Comparison of ENCODE assay signal across 8 cellular contexts in the genomic region with DNA sequence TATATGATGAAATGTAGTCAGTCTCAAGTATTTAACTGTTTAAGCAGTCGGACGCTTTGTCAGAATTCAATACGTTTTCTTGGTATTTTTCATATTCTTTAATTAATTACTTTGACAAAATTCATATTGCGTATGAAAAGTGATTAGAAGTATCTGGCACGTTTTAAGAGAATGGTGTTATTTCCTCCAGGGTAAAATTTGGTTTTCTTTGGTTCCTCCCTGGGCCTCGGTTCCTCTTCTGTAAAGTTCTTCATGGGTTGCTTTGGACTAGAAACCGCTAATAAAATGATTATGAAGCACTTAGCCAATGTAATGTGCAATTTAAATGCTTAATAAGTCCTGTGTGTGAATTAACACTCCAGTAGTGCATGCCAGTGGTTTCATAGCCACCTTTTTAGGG. TPM values are rescaled to one million over a fixed set of nuclear protein-coding genes. Genes with fewer than 3 reads are reported as not detected.
DNase-seq lines count a peak whose midpoint lies in the region; ATAC-seq and TF ChIP-seq lines count a peak whose summit lies in the region.

No MANE protein-coding gene starts in this region.

- H3K9me3 ChIP-seq in left ventricle myocardium inferior (replicated peaks) = no peaks in the 10 kb centered on the region
- no peaks in the 10 kb centered on the region for H3K9me3 ChIP-seq in lung (ENCODE audit: control insufficient read depth in 2 of 2, insufficient read depth in 1 of 2, low read length in 1 of 2)

- DNase-seq in left ventricle myocardium inferior = no peak
- no peak for DNase-seq in left ventricle myocardium superior
- DNase-seq in activated naive CD8-positive, alpha-beta T cell treated with anti-CD3 and anti-CD28 coated beads, Interleukin-2, amount 10 ng/mL, durations not matched to agents 7 days and 5 days = no peak
- DNase-seq in lung (ENCODE audit: low spot score) = no peak

- H3K4me3 ChIP-seq in left ventricle myocardium inferior = peak overlapping the region; percentile 98
- peak overlapping the region; percentile 20 for H3K4me3 ChIP-seq in lung

- H3K27ac Mint-ChIP-seq in activated naive CD8-positive, alpha-beta T cell treated with anti-CD3 and anti-CD28 coated beads, Interleukin-2, amount 10 ng/mL, durations not matched to agents 7 days and 5 days = peak overlapping the region; percentile 90

- H3K36me3 ChIP-seq in left ventricle myocardium inferior (no peaks in the 10 kb centered on the region), lung (ENCODE audit: control insufficient read depth in 2 of 2, insufficient read depth in 2 of 2, low read length in 2 of 2) (no peaks in the 10 kb centered on the region)

- H3K27me3 ChIP-seq in left ventricle myocardium inferior (ENCODE audit: low read depth) = no peaks in the 10 kb centered on the region
- H3K27me3 ChIP-seq in lung (ENCODE audit: control insufficient read depth, insufficient read depth) = no peaks in the 10 kb centered on the region

- H3K9me3 Mint-ChIP-seq in activated naive CD8-positive, alpha-beta T cell treated with anti-CD3 and anti-CD28 coated beads, Interleukin-2, amount 10 ng/mL, durations not matched to agents 7 days and 5 days = no peaks in the 10 kb centered on the region

- H3K4me1 Mint-ChIP-seq in activated naive CD8-positive, alpha-beta T cell treated with anti-CD3 and anti-CD28 coated beads, Interleukin-2, amount 10 ng/mL, durations not matched to agents 7 days and 5 days = peaks cover 14% of the 10 kb centered on the region

- POLR2A ChIA-PET in activated naive CD8-positive, alpha-beta T cell treated with anti-CD3 and anti-CD28 coated beads, Interleukin-2, amount 10 ng/mL, durations not matched to agents 7 days and 5 days (lab: Charles Lee) = interaction anchor here (2.3 to 3.8 kb wide), 2 partner anchors 56 to 114 kb away, joined by 18 to 29 read pairs; no protein-coding TSS in a partner anchor

- H3K4me1 ChIP-seq in left ventricle myocardium inferior (peaks cover 42% of the 10 kb centered on the region), lung (ENCODE audit: control insufficient read depth in 2 of 2, insufficient read depth in 2 of 2, low read length in 2 of 2) (peaks cover 1 to 5% of the 10 kb centered on the region in 2 donors)

- H3K4me3 Mint-ChIP-seq in activated naive CD8-positive, alpha-beta T cell treated with anti-CD3 and anti-CD28 coated beads, Interleukin-2, amount 10 ng/mL, durations not matched to agents 7 days and 5 days = peak overlapping the region; percentile 99

- H3K27ac ChIP-seq in left ventricle myocardium inferior (replicated peaks) = no peak overlapping the region
- no peak overlapping the region for H3K27ac ChIP-seq in lung (ENCODE audit: low read depth in 1 of 2, low read length in 1 of 2)

- intact Hi-C loops in left ventricle myocardium inferior (cut with micrococcal nuclease) (no loop called here), left ventricle myocardium superior (cut with micrococcal nuclease) (loop anchor here (5.0 kb wide), 1 partner anchor 75 kb away; no protein-coding TSS in a partner anchor)

- TF ChIP-seq CTCF in left ventricle myocardium inferior (IDR thresholded peaks at IDR 0.05; ENCODE audit: borderline replicate concordance) (no peak), lung (IDR thresholded peaks at IDR 0.05; ENCODE audit: control extremely low read depth, extremely low read depth) (no peak)

- H3K36me3 Mint-ChIP-seq in activated naive CD8-positive, alpha-beta T cell treated with anti-CD3 and anti-CD28 coated beads, Interleukin-2, amount 10 ng/mL, durations not matched to agents 7 days and 5 days = peaks cover 3% of the 10 kb centered on the region

- H3K27me3 Mint-ChIP-seq in activated naive CD8-positive, alpha-beta T cell treated with anti-CD3 and anti-CD28 coated beads, Interleukin-2, amount 10 ng/mL, durations not matched to agents 7 days and 5 days = no peaks in the 10 kb centered on the region

- ATAC-seq in left ventricle myocardium superior (no peak), lung (ENCODE audit: insufficient read depth, low FRiP score) (no peak), GM18861 (IDR thresholded peaks at IDR 0.05; ENCODE audit: unreplicated experiment) (no peak), HG02763 (IDR thresholded peaks at IDR 0.05; ENCODE audit: unreplicated experiment) (no peak), GM21360 (IDR thresholded peaks at IDR 0.05; ENCODE audit: unreplicated experiment) (no peak), GM21737 (IDR thresholded peaks at IDR 0.05; ENCODE audit: unreplicated experiment) (no peak)
- ATAC-seq in activated naive CD8-positive, alpha-beta T cell treated with anti-CD3 and anti-CD28 coated beads, Interleukin-2, amount 10 ng/mL, durations not matched to agents 7 days and 5 days (ENCODE audit: low read depth) = no peak

- 16 to 30% methylated on average over 7 of the region's 7 CpGs for WGBS in lung, 2 donors

RNA-seq across cellular contexts. Expression of gene CBL, which starts 1.5 kb away (rescaled TPM):
- total RNA-seq in left ventricle myocardium inferior = 7.0 TPM
- total RNA-seq in left ventricle myocardium superior = 7.1 TPM
- total RNA-seq in activated naive CD8-positive, alpha-beta T cell treated with anti-CD3 and anti-CD28 coated beads, Interleukin-2, amount 10 ng/mL, durations not matched to agents 7 days and 5 days = 10 to 100 TPM; 45.1 to 45.2 TPM
- total RNA-seq in lung = 10 to 100 TPM; 21.8 to 25.1 TPM
- 10 to 100 TPM in 1 of 2 donors, 1 to 10 TPM in 1; 8.7 to 10.3 TPM for polyA plus RNA-seq in lung

RNA-seq across cellular contexts. Expression of gene NHERF4, which starts 22.3 kb away (rescaled TPM):
- total RNA-seq in left ventricle myocardium inferior = not detected
- total RNA-seq in left ventricle myocardium superior = 1.1 TPM
- under 1 TPM in 1 of 2 experiments, not detected in 1; 0.30 TPM for total RNA-seq in activated naive CD8-positive, alpha-beta T cell treated with anti-CD3 and anti-CD28 coated beads, Interleukin-2, amount 10 ng/mL, durations not matched to agents 7 days and 5 days
- under 1 TPM in 1 of 2 donors, not detected in 1; 0.37 TPM for total RNA-seq in lung
- polyA plus RNA-seq in lung = under 1 TPM in 1 of 2 donors, not detected in 1; 0.96 TPM

RNA-seq across cellular contexts. Expression of gene NLRX1, which starts 39.1 kb away (rescaled TPM):
- 32.2 TPM for total RNA-seq in left ventricle myocardium inferior
- total RNA-seq in left ventricle myocardium superior = 31.2 TPM
- total RNA-seq in activated naive CD8-positive, alpha-beta T cell treated with anti-CD3 and anti-CD28 coated beads, Interleukin-2, amount 10 ng/mL, durations not matched to agents 7 days and 5 days = 10 to 100 TPM; 20.7 to 25.2 TPM
- 10 to 100 TPM; 12.5 to 22.6 TPM for total RNA-seq in lung
- polyA plus RNA-seq in lung = 10 to 100 TPM in 1 of 2 donors, 1 to 10 TPM in 1; 5.1 to 10.7 TPM

RNA-seq across cellular contexts. Expression of gene ABCG4, which starts 58.8 kb away (rescaled TPM):
- total RNA-seq in left ventricle myocardium inferior = 1.8 TPM
- 1.1 TPM for total RNA-seq in left ventricle myocardium superior
- total RNA-seq in activated naive CD8-positive, alpha-beta T cell treated with anti-CD3 and anti-CD28 coated beads, Interleukin-2, amount 10 ng/mL, durations not matched to agents 7 days and 5 days = not detected
- total RNA-seq in lung = under 1 TPM in 1 of 2 donors, not detected in 1; 0.28 TPM
- polyA plus RNA-seq in lung = under 1 TPM; 0.03 to 0.10 TPM
